In genomic region chr14:64942531-64943111, GRCh38 we compare ENCODE assay signal across 11 cellular contexts. TPM values are rescaled to one million over a fixed set of nuclear protein-coding genes. Genes with fewer than 3 reads are reported as not detected.
DNase-seq lines count a peak whose midpoint lies in the region; ATAC-seq and TF ChIP-seq lines count a peak whose summit lies in the region.
"Had no signal": no experiment of that assay in that cellular context is flagged by ENCODE, and none has a peak within 500 bp of the region (broad histone marks: within the 10 kb centered on the region; RNA-seq: fewer than 3 reads in every experiment).

TSS of gene GPX2 (minus strand) at chr14:64942745. CDS start at chr14:64942726, 19 bp downstream.

- intact Hi-C loops in activated B cell treated with CpG ODN at 0.5 μM for 24 hours (cut with micrococcal nuclease) = no loop called here

- no peak for TF ChIP-seq CTCF in activated B cell treated with CpG ODN at 0.5 μM for 24 hours (IDR thresholded peaks at IDR 0.05)

- no peak within 1 kb of the TSS for H3K4me3 Mint-ChIP-seq in activated B cell treated with CpG ODN at 0.5 μM for 24 hours

- H3K27me3 ChIP-seq in MG63 = no peaks in the 10 kb centered on the region

- H3K36me3 Mint-ChIP-seq in activated B cell treated with CpG ODN at 0.5 μM for 24 hours (ENCODE audit: low read depth) = peaks cover 59% of the 10 kb centered on the region

- H3K36me3 ChIP-seq in MG63 = no peaks in the 10 kb centered on the region

- H3K4me3 ChIP-seq in MG63 = no peak within 1 kb of the TSS

- CTCF ChIA-PET in activated B cell treated with CpG ODN at 0.5 μM for 24 hours (lab: Charles Lee) = no interaction called here

- no peaks in the 10 kb centered on the region for H3K9me3 Mint-ChIP-seq in activated B cell treated with CpG ODN at 0.5 μM for 24 hours

- H3K4me1 Mint-ChIP-seq in activated B cell treated with CpG ODN at 0.5 μM for 24 hours = peaks cover 15% of the 10 kb centered on the region

- no peaks in the 10 kb centered on the region for H3K27me3 Mint-ChIP-seq in activated B cell treated with CpG ODN at 0.5 μM for 24 hours

- ATAC-seq in activated B cell treated with CpG ODN at 0.5 μM for 24 hours (ENCODE audit: low read depth) = no peak

- in situ Hi-C loops in ACHN (cut with HindIII; ENCODE audit: low pct_ligation_motif_present, low pct_unique_long_range_greater_than_20kb, low sequenced_read_pairs) = no loop called here

- DNase-seq in COLO668 (lab: John Stamatoyannopoulos, UW; ENCODE audit: unreplicated experiment) = peak; percentile 93
- peak; percentile 97 for DNase-seq in NCI-H1436 treated with DMSO at 0.1 percent for 48 hours (lab: John Stamatoyannopoulos, UW)
- DNase-seq in activated B cell treated with CpG ODN at 0.5 μM for 24 hours = no peak
- DNase-seq in mucosa of gallbladder (ENCODE audit: low spot score) = peak; percentile 87
- no peak for DNase-seq in ACHN
- DNase-seq in C1 segment of cervical spinal cord (lab: John Stamatoyannopoulos, UW) = no peak
- DNase-seq in activated CD4-positive, alpha-beta T cell treated with anti-CD3 and anti-CD28 coated beads for 4 hours = no peak
- no peak for DNase-seq in MG63
- DNase-seq: foreskin fibroblast, GF-D8 had no signal

- POLR2A ChIA-PET in activated B cell treated with CpG ODN at 0.5 μM for 24 hours (lab: Charles Lee) = no interaction called here

- H3K9me3 ChIP-seq in MG63 = no peaks in the 10 kb centered on the region

- H3K27ac Mint-ChIP-seq in activated B cell treated with CpG ODN at 0.5 μM for 24 hours = peak within 1 kb of the TSS; percentile 62

RNA-seq across cellular contexts. Expression of gene GPX2, which starts in this region (rescaled TPM):
- total RNA-seq in activated B cell treated with CpG ODN at 0.5 μM for 24 hours = not detected in 2 replicates
- 617 TPM for total RNA-seq in mucosa of gallbladder
- total RNA-seq in MG63 (2014; rRNA removed; shearing (Covaris generic); ENCODE audit: low replicate concordance) = not detected in 2 replicates
- total RNA-seq: SK-MEL-5 had no signal

Comparison
In these comparisons a context has a peak if more than half of its experiments do, and no peak if none do; other contexts are left out.
1. RNA of gene GPX2 (total RNA-seq): 617 TPM in mucosa of gallbladder (single experiment); not detected in activated B cell treated with CpG ODN at 0.5 μM for 24 hours and not detected in MG63; every median in the first group is over 100 times any median in the second.
2. DNase-seq: peak in COLO668 (single experiment), NCI-H1436 treated with DMSO at 0.1 percent for 48 hours (single experiment) and mucosa of gallbladder (single experiment); none in activated B cell treated with CpG ODN at 0.5 μM for 24 hours (single experiment), ACHN (single experiment), C1 segment of cervical spinal cord (0 of 14), activated CD4-positive, alpha-beta T cell treated with anti-CD3 and anti-CD28 coated beads for 4 hours (0 of 2) and MG63 (single experiment).